In genomic region chr11:24637520-24637919, GRCh38 we compare ENCODE assay signal across 20 cellular contexts.
"Had no signal": no experiment of that assay in that cellular context is flagged by ENCODE, and none has a peak within 500 bp of the region (broad histone marks: within the 10 kb centered on the region; RNA-seq: fewer than 3 reads in every experiment).

No MANE protein-coding gene starts in this region.

- H3K9me3 ChIP-seq: right lobe of liver, thyroid gland had no signal

- H3K4me3 ChIP-seq: heart right ventricle, left ventricle myocardium inferior, right lobe of liver, skin epidermis, thyroid gland had no signal

- H3K4me3 Mint-ChIP-seq: activated CD8-positive, alpha-beta T cell treated with anti-CD3 and anti-CD28 coated beads, Interleukin-2, amount 10 ng/mL, durations not matched to agents 7 days and 5 days; activated naive CD8-positive, alpha-beta T cell treated with anti-CD3 and anti-CD28 coated beads, Interleukin-2, amount 50 U/mL, for 24 hours; activated T-helper 1 cell treated with anti-CD3 and anti-CD28 coated beads, Interleukin-12 subunit alpha, Interleukin-12 subunit beta, Interleukin-2, Interleukin-4 antibody, amounts not matched to agents 30 ng/mL and 10 ng/mL and 1 ng/mL, durations not matched to agents 14 hours and 24 hours and 36 hours; nephron; stimulated activated naive CD8-positive, alpha-beta T cell treated with anti-CD3 and anti-CD28 coated beads, Interleukin-15, Interleukin-2, amounts not matched to agents 100 ng/mL and 50 ng/mL, for 24 hours had no signal

- H3K36me3 ChIP-seq: heart right ventricle, left ventricle myocardium inferior, right lobe of liver, thyroid gland, WERI-Rb-1 had no signal

- DNase-seq: activated CD4-positive, alpha-beta T cell treated with anti-CD3 and anti-CD28 coated beads for 1 hour; activated CD4-positive, alpha-beta T cell treated with anti-CD3 and anti-CD28 coated beads, Interleukin-2, amount 50 U/mL, for 1 hour; activated CD8-positive, alpha-beta T cell treated with anti-CD3 and anti-CD28 coated beads, Interleukin-2, amount 10 ng/mL, durations not matched to agents 7 days and 5 days; activated gamma-delta T cell; activated naive CD4-positive, alpha-beta T cell treated with anti-CD3 and anti-CD28 coated beads, Interleukin-2, amount 50 U/mL, for 16 hours; activated naive CD8-positive, alpha-beta T cell treated with anti-CD3 and anti-CD28 coated beads, Interleukin-2, amount 50 U/mL, for 24 hours; heart right ventricle; kidney glomerular epithelial cell; left ventricle myocardium inferior; midbrain; nucleus accumbens; right lobe of liver; stimulated activated CD4-positive, alpha-beta T cell treated with anti-CD3 and anti-CD28 coated beads, Interleukin-1b, Interleukin-23, amount 100 ng/mL, for 48 hours; substantia nigra; thyroid gland; WERI-Rb-1 had no signal

- H3K27me3 Mint-ChIP-seq: activated naive CD8-positive, alpha-beta T cell treated with anti-CD3 and anti-CD28 coated beads, Interleukin-2, amount 50 U/mL, for 24 hours; stimulated activated naive CD8-positive, alpha-beta T cell treated with anti-CD3 and anti-CD28 coated beads, Interleukin-15, Interleukin-2, amounts not matched to agents 100 ng/mL and 50 ng/mL, for 24 hours had no signal

- H3K4me1 Mint-ChIP-seq: activated naive CD8-positive, alpha-beta T cell treated with anti-CD3 and anti-CD28 coated beads, Interleukin-2, amount 50 U/mL, for 24 hours had no signal

- H3K27ac Mint-ChIP-seq: activated CD8-positive, alpha-beta T cell treated with anti-CD3 and anti-CD28 coated beads, Interleukin-2, amount 10 ng/mL, durations not matched to agents 7 days and 5 days; activated naive CD8-positive, alpha-beta T cell treated with anti-CD3 and anti-CD28 coated beads, Interleukin-2, amount 50 U/mL, for 24 hours; activated T-helper 1 cell treated with anti-CD3 and anti-CD28 coated beads, Interleukin-12 subunit alpha, Interleukin-12 subunit beta, Interleukin-2, Interleukin-4 antibody, amounts not matched to agents 30 ng/mL and 10 ng/mL and 1 ng/mL, durations not matched to agents 14 hours and 24 hours and 36 hours; nephron; stimulated activated naive CD8-positive, alpha-beta T cell treated with anti-CD3 and anti-CD28 coated beads, Interleukin-15, Interleukin-2, amounts not matched to agents 100 ng/mL and 50 ng/mL, for 24 hours had no signal

- ATAC-seq: activated CD8-positive, alpha-beta T cell treated with anti-CD3 and anti-CD28 coated beads, Interleukin-2, amount 10 ng/mL, durations not matched to agents 7 days and 5 days; activated naive CD8-positive, alpha-beta T cell treated with anti-CD3 and anti-CD28 coated beads, Interleukin-2, amount 50 U/mL, for 24 hours; heart right ventricle; right lobe of liver had no signal

- H3K27me3 ChIP-seq: heart right ventricle, right lobe of liver, thyroid gland had no signal
